ENCODE assay signal across 8 cellular contexts in genomic region chr1:32334864-32335618, GRCh38. TPM values are rescaled to one million over a fixed set of nuclear protein-coding genes. Genes with fewer than 3 reads are reported as not detected.
A peak's percentile ranks its signal among the peaks of the same experiment; 100 is the strongest.
DNase-seq lines count a peak whose midpoint lies in the region; ATAC-seq and TF ChIP-seq lines count a peak whose summit lies in the region.

No MANE protein-coding gene starts in this region.

- H3K27ac Mint-ChIP-seq in activated naive CD4-positive, alpha-beta T cell treated with anti-CD3 and anti-CD28 coated beads, Interleukin-2, amount 50 U/mL, for 24 hours = peak overlapping the region; percentile 91

- intact Hi-C loops in left ventricle myocardium inferior (cut with micrococcal nuclease) = no loop called here

- H3K36me3 ChIP-seq in DND-41 (ENCODE audit: insufficient read depth, low read length) (peaks cover 50% of the 10 kb centered on the region), left ventricle myocardium inferior (peaks cover 35% of the 10 kb centered on the region), rectal smooth muscle tissue (ENCODE audit: control insufficient read depth, insufficient read depth, low read length) (peaks cover 19% of the 10 kb centered on the region)

- H3K9me3 Mint-ChIP-seq in activated naive CD4-positive, alpha-beta T cell treated with anti-CD3 and anti-CD28 coated beads, Interleukin-2, amount 50 U/mL, for 24 hours = no peaks in the 10 kb centered on the region

- H3K27me3 ChIP-seq in DND-41 (ENCODE audit: insufficient read depth, low read length, poor library complexity) (no peaks in the 10 kb centered on the region), left ventricle myocardium inferior (ENCODE audit: low read depth) (no peaks in the 10 kb centered on the region), rectal smooth muscle tissue (ENCODE audit: control insufficient read depth, insufficient read depth, low read length) (no peaks in the 10 kb centered on the region)

- H3K27me3 Mint-ChIP-seq in activated naive CD4-positive, alpha-beta T cell treated with anti-CD3 and anti-CD28 coated beads, Interleukin-2, amount 50 U/mL, for 24 hours = no peaks in the 10 kb centered on the region

- H4K20me1 ChIP-seq in DND-41 (ENCODE audit: insufficient read depth, low read length) = peaks cover 57% of the 10 kb centered on the region

- H3K9ac ChIP-seq in DND-41 (ENCODE audit: low read depth, low read length) (peak overlapping the region; percentile 83), rectal smooth muscle tissue (ENCODE audit: low read length) (no peak overlapping the region)

- H3K4me1 Mint-ChIP-seq in activated naive CD4-positive, alpha-beta T cell treated with anti-CD3 and anti-CD28 coated beads, Interleukin-2, amount 50 U/mL, for 24 hours = peaks cover 49% of the 10 kb centered on the region

- peaks cover 4% of the 10 kb centered on the region for H3K36me3 Mint-ChIP-seq in activated naive CD4-positive, alpha-beta T cell treated with anti-CD3 and anti-CD28 coated beads, Interleukin-2, amount 50 U/mL, for 24 hours

- H3K9me3 ChIP-seq in DND-41 (ENCODE audit: insufficient read depth, low read length, severe bottlenecking) = no peaks in the 10 kb centered on the region
- no peaks in the 10 kb centered on the region for H3K9me3 ChIP-seq in left ventricle myocardium inferior (replicated peaks)

- peak overlapping the region; percentile 91 for H3K4me3 Mint-ChIP-seq in activated naive CD4-positive, alpha-beta T cell treated with anti-CD3 and anti-CD28 coated beads, Interleukin-2, amount 50 U/mL, for 24 hours

- peaks cover 46% of the 10 kb centered on the region for H3K79me2 ChIP-seq in DND-41 (ENCODE audit: insufficient read depth, low read length)

- H3K27ac ChIP-seq in DND-41 (ENCODE audit: low read length) (peak overlapping the region; percentile 81), left ventricle myocardium inferior (replicated peaks) (peak overlapping the region; percentile 79), rectal smooth muscle tissue (ENCODE audit: low read depth, low read length) (no peak overlapping the region)

- peak; percentile 19; the same call in 1 of the 2 replicates for TF ChIP-seq POLR2A in Raji (IDR thresholded peaks at IDR 0.05; ENCODE audit: insufficient read depth, low read depth, low read length)

- H3K4me1 ChIP-seq in DND-41 (ENCODE audit: insufficient read depth, low read length) (peaks cover 39% of the 10 kb centered on the region), left ventricle myocardium inferior (peaks cover 50% of the 10 kb centered on the region), rectal smooth muscle tissue (ENCODE audit: control insufficient read depth, insufficient read depth, low read length) (peaks cover 3% of the 10 kb centered on the region)

- peak overlapping the region; percentile 94 for H3K4me2 ChIP-seq in DND-41 (ENCODE audit: insufficient read depth, low read length)

- peak; percentile 87 for TF ChIP-seq CTCF in DND-41 (IDR thresholded peaks at IDR 0.05; ENCODE audit: borderline replicate concordance, extremely low read depth, low read length, poor library complexity, severe bottlenecking)
- peak; percentile 84 for TF ChIP-seq CTCF in left ventricle myocardium inferior (IDR thresholded peaks at IDR 0.05; ENCODE audit: borderline replicate concordance)

- DNase-seq in DND-41 = peak; percentile 76
- peak; percentile 56 for DNase-seq in left ventricle myocardium inferior
- no peak for DNase-seq in GF-D8 (lab: John Stamatoyannopoulos, UW)
- no peak for DNase-seq in NCI-H128 (lab: John Stamatoyannopoulos, UW; ENCODE audit: unreplicated experiment)

- H2AFZ ChIP-seq in DND-41 (ENCODE audit: low read depth, low read length) = peak overlapping the region; percentile 34; the same call in 1 of the 2 replicates

- peak; percentile 61 for ATAC-seq in DND-41 (ENCODE audit: insufficient read depth, low read depth)
- ATAC-seq in HG02763 (IDR thresholded peaks at IDR 0.05; ENCODE audit: unreplicated experiment) = peak; percentile 21

- H3K4me3 ChIP-seq in DND-41 (ENCODE audit: low read depth in 1 of 2, low read length in 2 of 2) (peak overlapping the region; percentile 75 to 88), left ventricle myocardium inferior (peak overlapping the region; percentile 73), rectal smooth muscle tissue (ENCODE audit: low read length) (peak overlapping the region; percentile 73)

RNA-seq across cellular contexts. Expression of gene MARCKSL1, which starts 1.0 kb away (rescaled TPM):
- 10.0 TPM for total RNA-seq in left ventricle myocardium inferior

RNA-seq across cellular contexts. Expression of gene FAM229A, which starts 27.2 kb away (rescaled TPM):
- total RNA-seq in left ventricle myocardium inferior = 2.1 TPM

RNA-seq across cellular contexts. Expression of gene TSSK3, which starts 27.3 kb away (rescaled TPM):
- total RNA-seq in left ventricle myocardium inferior = 2.1 TPM

RNA-seq across cellular contexts. Expression of gene HDAC1, which starts 43.2 kb away (rescaled TPM):
- 40.4 TPM for total RNA-seq in left ventricle myocardium inferior

RNA-seq across cellular contexts. Expression of gene BSDC1, which starts 59.2 kb away (rescaled TPM):
- 44.9 TPM for total RNA-seq in left ventricle myocardium inferior

Comparison
In these comparisons a context has a peak if more than half of its experiments do, and no peak if none do; other contexts are left out.
1. DNase-seq: peak in DND-41 (single experiment) and left ventricle myocardium inferior (single experiment); none in GF-D8 (single experiment) and NCI-H128 (single experiment).
2. Peak in every context shown above with its lines, with median percentiles within 50 percentile points of each other: H3K4me3 ChIP-seq.